In the genomic region with DNA sequence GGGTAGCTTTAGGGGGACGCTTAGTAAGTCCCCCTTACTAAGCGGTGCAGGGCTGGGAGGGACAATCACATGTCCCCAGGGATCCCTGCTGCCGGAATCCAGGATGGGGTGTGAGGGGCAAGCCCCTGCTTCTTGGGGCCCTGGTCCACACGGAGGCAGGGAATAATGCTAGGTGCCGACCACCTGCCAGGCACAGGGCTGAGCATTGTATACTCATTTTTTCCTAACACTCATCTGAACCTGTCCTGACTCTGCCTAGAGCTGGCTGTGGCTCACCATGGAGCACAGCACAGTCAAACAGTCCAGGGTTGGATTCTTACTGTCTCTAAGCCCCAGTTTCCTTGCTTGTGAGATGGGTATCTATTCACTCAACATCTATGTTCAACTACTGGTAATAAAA, we compare ENCODE assay signal across 8 cellular contexts. TPM values are rescaled to one million over a fixed set of nuclear protein-coding genes. Genes with fewer than 3 reads are reported as not detected.
DNase-seq lines count a peak whose midpoint lies in the region; FAIRE-seq and TF ChIP-seq lines count a peak whose summit lies in the region.
"Had no signal": no experiment of that assay in that cellular context is flagged by ENCODE, and none has a peak within 500 bp of the region (broad histone marks: within the 10 kb centered on the region; RNA-seq: fewer than 3 reads in every experiment).

No MANE protein-coding gene starts in this region.

- peaks cover 17% of the 10 kb centered on the region for H3K27me3 Mint-ChIP-seq in activated naive CD4-positive, alpha-beta T cell treated with anti-CD3 and anti-CD28 coated beads, Interleukin-2, amount 10 ng/mL, durations not matched to agents 7 days and 5 days

- H3K27me3 ChIP-seq in keratinocyte (ENCODE audit: control insufficient read depth, extremely low read depth, insufficient read depth, low read length) (no peaks in the 10 kb centered on the region), stomach (peaks cover 0 to 8% (median 0%) of the 10 kb centered on the region in 3 donors)

- no peaks in the 10 kb centered on the region for H3K79me2 ChIP-seq in keratinocyte (ENCODE audit: control insufficient read depth, insufficient read depth, low read length)

- intact Hi-C loops in stomach (cut with DNase I; ENCODE audit: low total_unique reads) = no loop called here

- dilution Hi-C loops in keratinocyte (cut with MboI; ENCODE audit: extremely low pct_ligation_motif_present, low sequenced_read_pairs) = no loop called here

- TF ChIP-seq EP300 in stomach (IDR thresholded peaks at IDR 0.05) = no peak

- H3K27ac ChIP-seq in keratinocyte (ENCODE audit: control insufficient read depth, insufficient read depth, low read length) (peak overlapping the region; percentile 29), stomach (peak overlapping the region; percentile 88 to 96 (median 94))

- TF ChIP-seq CTCF in keratinocyte (optimal IDR thresholded peaks at IDR 0.05 in 1 of 3, IDR thresholded peaks at IDR 0.05 in 1 of 3, conservative IDR thresholded peaks at IDR 0.05 in 1 of 3; ENCODE audit: extremely low read depth in 1 of 3, insufficient read depth in 2 of 3, low read length in 3 of 3) (no peak), stomach (IDR thresholded peaks at IDR 0.05) (no peak)

- peak overlapping the region; percentile 55 for H3K4me2 ChIP-seq in keratinocyte (ENCODE audit: control insufficient read depth, extremely low read depth, insufficient read depth, low read depth, low read length)

- CTCF ChIA-PET in activated naive CD4-positive, alpha-beta T cell treated with anti-CD3 and anti-CD28 coated beads, Interleukin-2, amount 10 ng/mL, durations not matched to agents 7 days and 5 days (lab: Charles Lee) = interaction anchor here (2.2 to 4.2 kb wide), 2 partner anchors 12 to 18 kb away, joined by 13 to 18 read pairs; partner anchors contain the start of genes FAM89B and ZNRD2

- no peaks in the 10 kb centered on the region for H3K36me3 ChIP-seq in keratinocyte (ENCODE audit: control insufficient read depth in 2 of 2, extremely low read depth in 1 of 2, insufficient read depth in 2 of 2, low read length in 2 of 2)
- H3K36me3 ChIP-seq in stomach = no peaks in the 10 kb centered on the region

- H3K4me3 ChIP-seq in keratinocyte (ENCODE audit: control insufficient read depth in 2 of 3, extremely low read depth in 1 of 3, insufficient read depth in 2 of 3, low read depth in 1 of 3, low read length in 3 of 3) = no peak overlapping the region
- H3K4me3 ChIP-seq in stomach = no peak overlapping the region

- no peak overlapping the region for H3K9ac ChIP-seq in keratinocyte (ENCODE audit: control insufficient read depth, extremely low read depth, insufficient read depth, low read length)

- H4K20me1 ChIP-seq in keratinocyte (ENCODE audit: control insufficient read depth, extremely low read depth, insufficient read depth, low read length) = no peaks in the 10 kb centered on the region

- no peaks in the 10 kb centered on the region for H3K36me3 Mint-ChIP-seq in activated naive CD4-positive, alpha-beta T cell treated with anti-CD3 and anti-CD28 coated beads, Interleukin-2, amount 10 ng/mL, durations not matched to agents 7 days and 5 days

- no peaks in the 10 kb centered on the region for H3K9me3 ChIP-seq in keratinocyte (ENCODE audit: control insufficient read depth, low read depth, low read length)
- no peaks in the 10 kb centered on the region for H3K9me3 ChIP-seq in stomach

- peaks cover 59% of the 10 kb centered on the region for H3K4me1 Mint-ChIP-seq in activated naive CD4-positive, alpha-beta T cell treated with anti-CD3 and anti-CD28 coated beads, Interleukin-2, amount 10 ng/mL, durations not matched to agents 7 days and 5 days

- H3K27ac Mint-ChIP-seq in activated naive CD4-positive, alpha-beta T cell treated with anti-CD3 and anti-CD28 coated beads, Interleukin-2, amount 10 ng/mL, durations not matched to agents 7 days and 5 days = no peak overlapping the region

- H3K9me3 Mint-ChIP-seq in activated naive CD4-positive, alpha-beta T cell treated with anti-CD3 and anti-CD28 coated beads, Interleukin-2, amount 10 ng/mL, durations not matched to agents 7 days and 5 days = no peaks in the 10 kb centered on the region

- TF ChIP-seq POLR2A in stomach (IDR thresholded peaks at IDR 0.05) = no peak

- H2AFZ ChIP-seq in keratinocyte (ENCODE audit: control insufficient read depth, low read length) = no peak overlapping the region

- peaks cover 2% of the 10 kb centered on the region for H3K9me1 ChIP-seq in keratinocyte (ENCODE audit: control insufficient read depth, extremely low read depth, insufficient read depth, low read length)

- DNase-seq in NCI-H69 (lab: John Stamatoyannopoulos, UW) (peak; percentile 55), keratinocyte (ENCODE audit: low read depth, low spot score) (no peak), stomach (no peak), NCI-H2081 (lab: John Stamatoyannopoulos, UW) (no peak), NOMO-1 (lab: John Stamatoyannopoulos, UW; ENCODE audit: unreplicated experiment in 2 of 2) (no peak)
- DNase-seq in activated naive CD4-positive, alpha-beta T cell treated with anti-CD3 and anti-CD28 coated beads, Interleukin-2, amount 10 ng/mL, durations not matched to agents 7 days and 5 days = no peak
- DNase-seq in stimulated activated naive CD4-positive, alpha-beta T cell (lab: John Stamatoyannopoulos, UW) = no peak
- DNase-seq: NCI-H1048 had no signal

- WGBS in stomach, 5 donors = 67 to 83% (median 77%) methylated on average over 3 to 5 of the region's 5 CpGs

- peak; percentile 36 for FAIRE-seq in keratinocyte (lab: Jason Lieb, UNC)

- H3K4me3 Mint-ChIP-seq in activated naive CD4-positive, alpha-beta T cell treated with anti-CD3 and anti-CD28 coated beads, Interleukin-2, amount 10 ng/mL, durations not matched to agents 7 days and 5 days = peak overlapping the region; percentile 66

- H3K4me1 ChIP-seq in keratinocyte (ENCODE audit: control insufficient read depth, extremely low read depth, insufficient read depth, low read length) (peaks cover 51% of the 10 kb centered on the region), stomach (peaks cover 48 to 62% (median 58%) of the 10 kb centered on the region in 4 donors)

RNA-seq across cellular contexts. Expression of gene LTBP3, which starts 1.4 kb away (rescaled TPM):
- polyA plus RNA-seq in keratinocyte (9.1 to 23.0 TPM (median 11.0 TPM) in 3 replicates), stomach (10 to 100 TPM; 26.9 to 58.2 (median 28.7) TPM)
- polyA plus RNA-seq in keratinocyte (2011; ENCODE audit: low read depth) = 4.4 TPM
- polyA plus RNA-seq in keratinocyte (2011; cell fraction: cytosol; rRNA removed) = 6.9 and 16.8 TPM in 2 replicates
- polyA plus RNA-seq in keratinocyte (2011; cell fraction: nucleus; rRNA removed) = 45.1 and 57.9 TPM in 2 replicates
- 8.9 and 26.6 TPM in 2 replicates for polyA plus RNA-seq in keratinocyte (2012; ENCODE audit: low replicate concordance)
- 8.8 to 64.5 TPM (median 10.5 TPM) in 3 replicates for polyA minus RNA-seq in keratinocyte
- polyA minus RNA-seq in keratinocyte (2011; cell fraction: cytosol; rRNA and poly(A)+ RNA removed) = 32.8 TPM
- 30.0 and 30.3 TPM in 2 replicates for polyA minus RNA-seq in keratinocyte (2011; cell fraction: nucleus; rRNA and poly(A)+ RNA removed)
- 100 to 1,000 TPM in 4 of 5 donors, 10 to 100 TPM in 1; 35.1 to 452 (median 117) TPM for total RNA-seq in stomach

RNA-seq across cellular contexts. Expression of gene ZNRD2, which starts 10.7 kb away (rescaled TPM):
- polyA plus RNA-seq in keratinocyte (33.6 to 48.5 TPM (median 47.5 TPM) in 3 replicates), stomach (10 to 100 TPM; 49.6 to 56.6 (median 51.8) TPM)
- polyA plus RNA-seq in keratinocyte (2011; ENCODE audit: low read depth) = 9.1 TPM
- polyA plus RNA-seq in keratinocyte (2011; cell fraction: cytosol; rRNA removed) = 29.1 and 56.1 TPM in 2 replicates
- polyA plus RNA-seq in keratinocyte (2011; cell fraction: nucleus; rRNA removed) = 34.2 and 37.8 TPM in 2 replicates
- polyA plus RNA-seq in keratinocyte (2012; ENCODE audit: low replicate concordance) = 47.2 and 82.7 TPM in 2 replicates
- polyA minus RNA-seq in keratinocyte = 8.8 to 35.2 TPM (median 10.5 TPM) in 3 replicates
- 33.8 TPM for polyA minus RNA-seq in keratinocyte (2011; cell fraction: cytosol; rRNA and poly(A)+ RNA removed)
- 12.9 and 16.0 TPM in 2 replicates for polyA minus RNA-seq in keratinocyte (2011; cell fraction: nucleus; rRNA and poly(A)+ RNA removed)
- total RNA-seq in stomach = 10 to 100 TPM; 17.7 to 99.1 (median 51.9) TPM

RNA-seq across cellular contexts. Expression of gene FAM89B, which starts 12.8 kb away (rescaled TPM):
- polyA plus RNA-seq in keratinocyte (11.5 to 37.6 TPM (median 13.5 TPM) in 3 replicates), stomach (10 to 100 TPM; 63.4 to 68.2 (median 65.1) TPM)
- 1.3 TPM for polyA plus RNA-seq in keratinocyte (2011; ENCODE audit: low read depth)
- 18.0 and 37.6 TPM in 2 replicates for polyA plus RNA-seq in keratinocyte (2011; cell fraction: cytosol; rRNA removed)
- 8.8 and 17.8 TPM in 2 replicates for polyA plus RNA-seq in keratinocyte (2011; cell fraction: nucleus; rRNA removed)
- polyA plus RNA-seq in keratinocyte (2012; ENCODE audit: low replicate concordance) = 17.0 and 20.6 TPM in 2 replicates
- 8.9 to 33.5 TPM (median 20.7 TPM) in 3 replicates for polyA minus RNA-seq in keratinocyte
- polyA minus RNA-seq in keratinocyte (2011; cell fraction: cytosol; rRNA and poly(A)+ RNA removed) = 30.5 TPM
- polyA minus RNA-seq in keratinocyte (2011; cell fraction: nucleus; rRNA and poly(A)+ RNA removed) = 2.1 and 9.4 TPM in 2 replicates
- total RNA-seq in stomach = 10 to 100 TPM in 4 of 5 donors, 1 to 10 TPM in 1; 3.9 to 57.8 (median 48.1) TPM

RNA-seq across cellular contexts. Expression of gene EHBP1L1, which starts 16.3 kb away (rescaled TPM):
- polyA plus RNA-seq in keratinocyte = 8.5 to 14.0 TPM (median 10.4 TPM) in 3 replicates
- 28.9 TPM for polyA plus RNA-seq in keratinocyte (2011; ENCODE audit: low read depth)
- polyA plus RNA-seq in keratinocyte (2011; cell fraction: cytosol; rRNA removed) = 5.2 and 16.1 TPM in 2 replicates
- polyA plus RNA-seq in keratinocyte (2011; cell fraction: nucleus; rRNA removed) = 35.7 and 50.9 TPM in 2 replicates
- polyA plus RNA-seq in keratinocyte (2012; ENCODE audit: low replicate concordance) = 12.7 and 19.8 TPM in 2 replicates
- 9.8 to 25.0 TPM (median 16.6 TPM) in 3 replicates for polyA minus RNA-seq in keratinocyte
- 36.8 TPM for polyA minus RNA-seq in keratinocyte (2011; cell fraction: cytosol; rRNA and poly(A)+ RNA removed)
- 21.4 and 21.5 TPM in 2 replicates for polyA minus RNA-seq in keratinocyte (2011; cell fraction: nucleus; rRNA and poly(A)+ RNA removed)
- 100 to 1,000 TPM in 4 of 5 donors, 10 to 100 TPM in 1; 43.0 to 200 (median 126) TPM for total RNA-seq in stomach
- polyA plus RNA-seq in stomach = 10 to 100 TPM; 28.0 to 67.6 (median 49.2) TPM

RNA-seq across cellular contexts. Expression of gene SCYL1, which starts 34.7 kb away (rescaled TPM):
- polyA plus RNA-seq in keratinocyte (31.3 to 51.2 TPM (median 44.1 TPM) in 3 replicates), stomach (10 to 100 TPM; 65.8 to 94.8 (median 86.1) TPM)
- 25.3 TPM for polyA plus RNA-seq in keratinocyte (2011; ENCODE audit: low read depth)
- polyA plus RNA-seq in keratinocyte (2011; cell fraction: cytosol; rRNA removed) = 40.7 and 65.2 TPM in 2 replicates
- 52.1 and 72.4 TPM in 2 replicates for polyA plus RNA-seq in keratinocyte (2011; cell fraction: nucleus; rRNA removed)
- polyA plus RNA-seq in keratinocyte (2012; ENCODE audit: low replicate concordance) = 33.0 and 44.5 TPM in 2 replicates
- polyA minus RNA-seq in keratinocyte = 34.8 to 75.0 TPM (median 43.7 TPM) in 3 replicates
- polyA minus RNA-seq in keratinocyte (2011; cell fraction: cytosol; rRNA and poly(A)+ RNA removed) = 43.0 TPM
- polyA minus RNA-seq in keratinocyte (2011; cell fraction: nucleus; rRNA and poly(A)+ RNA removed) = 24.6 and 32.7 TPM in 2 replicates
- total RNA-seq in stomach = 10 to 100 TPM in 4 of 5 donors, 1 to 10 TPM in 1; 3.5 to 89.0 (median 65.2) TPM
